Comparison of ENCODE assay signal across 8 cellular contexts in the genomic region with DNA sequence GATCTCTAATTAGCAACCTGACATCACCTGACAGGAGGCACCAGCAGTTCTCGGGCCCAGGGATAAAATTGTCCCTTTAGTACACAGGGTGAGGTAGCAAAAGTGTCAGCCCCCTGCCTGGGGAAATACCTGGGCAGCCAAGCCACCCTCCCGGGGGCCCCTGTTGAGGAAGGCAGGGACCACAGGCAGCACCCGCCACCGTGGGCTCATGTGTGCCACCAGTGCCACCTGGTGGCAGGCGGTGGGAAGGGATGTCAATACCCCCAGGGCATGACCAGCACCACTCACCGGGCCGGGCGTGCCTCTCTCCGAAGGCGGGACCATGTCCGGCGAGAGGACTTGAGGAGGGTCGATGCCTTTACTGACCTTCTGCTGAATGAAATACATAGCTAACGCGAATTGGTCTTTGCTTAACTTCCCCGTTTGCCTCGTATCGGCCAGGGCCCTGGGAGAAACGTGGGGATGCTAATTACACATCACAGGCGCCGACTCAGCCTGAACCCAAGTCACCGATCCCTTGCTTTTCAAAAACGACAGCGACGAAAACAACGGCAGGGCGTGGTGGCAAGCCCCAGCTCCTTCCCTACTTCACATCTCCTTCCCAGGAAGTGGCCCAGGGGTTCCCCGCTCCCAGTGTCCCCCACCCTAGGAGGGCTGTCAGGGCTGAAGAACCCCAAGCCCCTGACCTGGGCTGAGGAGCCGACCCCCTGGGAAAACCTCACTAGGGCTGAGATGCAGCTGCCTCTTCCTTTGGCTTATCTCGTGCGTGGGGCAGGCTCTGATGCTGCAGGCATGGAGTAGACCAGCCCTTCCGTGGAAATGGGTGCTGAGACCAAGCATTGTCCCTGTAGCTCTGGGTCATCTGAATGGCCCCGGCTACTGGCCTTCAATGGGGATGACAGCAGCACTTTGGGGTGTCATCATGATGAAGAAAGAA. TPM values are rescaled to one million over a fixed set of nuclear protein-coding genes. Genes with fewer than 3 reads are reported as not detected.
A peak's percentile ranks its signal among the peaks of the same experiment; 100 is the strongest.
DNase-seq lines count a peak whose midpoint lies in the region; ATAC-seq and TF ChIP-seq lines count a peak whose summit lies in the region.

No MANE protein-coding gene starts in this region.

- no peak overlapping the region for H3K27ac Mint-ChIP-seq in activated T-helper 17 cell treated with anti-CD3 and anti-CD28 coated beads, Interleukin-2, amount 50 U/mL, for 72 hours
- no peak overlapping the region for H3K27ac Mint-ChIP-seq in type B pancreatic cell

- no peak overlapping the region for H3K4me2 ChIP-seq in GM23248 (ENCODE audit: unreplicated experiment)

- no peaks in the 10 kb centered on the region for H3K27me3 Mint-ChIP-seq in activated T-helper 17 cell treated with anti-CD3 and anti-CD28 coated beads, Interleukin-2, amount 50 U/mL, for 72 hours
- H3K27me3 Mint-ChIP-seq in type B pancreatic cell = no peaks in the 10 kb centered on the region

- H3K9me3 Mint-ChIP-seq in activated T-helper 17 cell treated with anti-CD3 and anti-CD28 coated beads, Interleukin-2, amount 50 U/mL, for 72 hours = no peaks in the 10 kb centered on the region
- no peaks in the 10 kb centered on the region for H3K9me3 Mint-ChIP-seq in type B pancreatic cell

- H3K27me3 ChIP-seq in BJ (ENCODE audit: control insufficient read depth, insufficient read depth, low read length) (no peaks in the 10 kb centered on the region), GM23248 (replicated peaks; ENCODE audit: insufficient read depth) (no peaks in the 10 kb centered on the region), RWPE2 (ENCODE audit: insufficient read depth, poor library complexity, severe bottlenecking) (no peaks in the 10 kb centered on the region), ovary (no peaks in the 10 kb centered on the region)

- CTCF ChIA-PET in BJ (lab: Yijun Ruan, JAX) = interaction anchor here (0.6 to 1.8 kb wide), 8 partner anchors 9 to 154 kb away, joined by 3 to 7 read pairs (median 4); no protein-coding TSS in a partner anchor

- H4K20me1 ChIP-seq in GM23248 (ENCODE audit: insufficient read depth) = no peaks in the 10 kb centered on the region

- 63 to 69% methylated on average over 31 to 33 of the region's 33 CpGs for WGBS in GM23248 (ENCODE audit: low coverage in 1 of 2, low lambda C conversion rate in 2 of 2, missing lambda C conversion rate in 2 of 2), 2 experiments
- 59 to 61% (median 60%) methylated on average over 32 to 33 of the region's 33 CpGs for WGBS in ovary, 3 donors

- H3K79me2 ChIP-seq in GM23248 (ENCODE audit: insufficient read depth) = no peaks in the 10 kb centered on the region

- POLR2A ChIA-PET in BJ (lab: Charles Lee) = no interaction called here

- peaks cover 86% of the 10 kb centered on the region for H3K36me3 Mint-ChIP-seq in activated T-helper 17 cell treated with anti-CD3 and anti-CD28 coated beads, Interleukin-2, amount 50 U/mL, for 72 hours (ENCODE audit: low read depth)
- peaks cover 9% of the 10 kb centered on the region for H3K36me3 Mint-ChIP-seq in type B pancreatic cell

- H3F3A ChIP-seq in GM23248 (ENCODE audit: insufficient read depth) = no peaks in the 10 kb centered on the region

- DNase-seq in BJ (ENCODE audit: low read depth) = no peak
- peak; percentile 78 for DNase-seq in GM23248
- no peak for DNase-seq in RWPE2 (ENCODE audit: low spot score)
- peak; percentile 23 to 77 for DNase-seq in foreskin fibroblast
- peak; percentile 65 to 84 (median 77) for DNase-seq in ovary
- DNase-seq in type B pancreatic cell (ENCODE audit: extremely low spot score, unreplicated experiment) = peak; percentile 78

- no peak for TF ChIP-seq POLR2A in ovary (IDR thresholded peaks at IDR 0.05)

- no peak for TF ChIP-seq EP300 in ovary (IDR thresholded peaks at IDR 0.05)

- in situ Hi-C loops in GM23248 (cut with MboI) = no loop called here

- H3K36me3 ChIP-seq in BJ (ENCODE audit: control insufficient read depth, insufficient read depth, low read length) (peaks cover 26% of the 10 kb centered on the region), GM23248 (ENCODE audit: low read depth) (peaks cover 3% of the 10 kb centered on the region; the same call in 1 of the 2 replicates), RWPE2 (ENCODE audit: low read depth) (peaks cover 39% of the 10 kb centered on the region), ovary (no peaks in the 10 kb centered on the region)

- intact Hi-C loops in ovary (cut with DNase I) = no loop called here

- H3K27ac ChIP-seq in GM23248 = no peak overlapping the region
- no peak overlapping the region for H3K27ac ChIP-seq in RWPE2 (ENCODE audit: poor library complexity, severe bottlenecking)
- peak overlapping the region in 1 of 2 donors; percentile 29 for H3K27ac ChIP-seq in ovary

- no peak overlapping the region for H3K4me3 ChIP-seq in BJ (ENCODE audit: low read depth, low read length)
- no peak overlapping the region for H3K4me3 ChIP-seq in GM23248
- H3K4me3 ChIP-seq in RWPE2 (ENCODE audit: severe bottlenecking) = no peak overlapping the region
- no peak overlapping the region for H3K4me3 ChIP-seq in foreskin fibroblast (ENCODE audit: low read depth in 1 of 2, low read length in 2 of 2)
- H3K4me3 ChIP-seq in ovary = no peak overlapping the region

- no peaks in the 10 kb centered on the region for H3K9me2 ChIP-seq in GM23248 (ENCODE audit: insufficient read depth)

- H2AFZ ChIP-seq in GM23248 = no peak overlapping the region

- ATAC-seq in RWPE2 (ENCODE audit: low read depth) (peak; percentile 74), GM21717 (IDR thresholded peaks at IDR 0.05; ENCODE audit: unreplicated experiment) (no peak)
- ATAC-seq in activated T-helper 17 cell treated with anti-CD3 and anti-CD28 coated beads, Interleukin-2, amount 50 U/mL, for 72 hours (replicated peaks) = peak; percentile 86

- no peak overlapping the region for H3K9ac ChIP-seq in GM23248

- TF ChIP-seq CTCF in BJ (IDR thresholded peaks at IDR 0.05; ENCODE audit: insufficient read depth, low read depth, low read length) (peak; percentile 90), RWPE2 (IDR thresholded peaks at IDR 0.05; ENCODE audit: poor library complexity, severe bottlenecking) (peak; percentile 79), foreskin fibroblast (IDR thresholded peaks at IDR 0.05; ENCODE audit: low read depth, low read length) (peak; percentile 77), ovary (IDR thresholded peaks at IDR 0.05) (peak; percentile 70 to 94 (median 88)), type B pancreatic cell (conservative IDR thresholded peaks at IDR 0.05) (peak; percentile 84)

- H3K4me1 Mint-ChIP-seq in activated T-helper 17 cell treated with anti-CD3 and anti-CD28 coated beads, Interleukin-2, amount 50 U/mL, for 72 hours = no peaks in the 10 kb centered on the region
- no peaks in the 10 kb centered on the region for H3K4me1 Mint-ChIP-seq in type B pancreatic cell (ENCODE audit: unreplicated experiment)

- H3K4me3 Mint-ChIP-seq in activated T-helper 17 cell treated with anti-CD3 and anti-CD28 coated beads, Interleukin-2, amount 50 U/mL, for 72 hours = no peak overlapping the region
- no peak overlapping the region for H3K4me3 Mint-ChIP-seq in type B pancreatic cell

- H3K4me1 ChIP-seq in GM23248 (ENCODE audit: insufficient read depth) (no peaks in the 10 kb centered on the region), RWPE2 (ENCODE audit: insufficient read depth, poor library complexity, severe bottlenecking) (no peaks in the 10 kb centered on the region), ovary (ENCODE audit: insufficient read depth) (no peaks in the 10 kb centered on the region)

- H3K9me3 ChIP-seq in GM23248 (ENCODE audit: low read depth) (no peaks in the 10 kb centered on the region), RWPE2 (ENCODE audit: severe bottlenecking) (no peaks in the 10 kb centered on the region), ovary (no peaks in the 10 kb centered on the region)

RNA-seq across cellular contexts. Expression of a gene that starts 53.8 kb away (rescaled TPM):
- polyA plus RNA-seq in BJ (2011; rRNA removed) = 9.4 and 12.8 TPM in 2 replicates
- 17.0 and 21.0 TPM in 2 replicates for polyA minus RNA-seq in BJ (2011; rRNA and poly(A)+ RNA removed)
- 3.1 and 9.0 TPM in 2 replicates for total RNA-seq in GM23248 (2014; rRNA removed; shearing (Covaris generic))
- 23.4 and 28.6 TPM in 2 replicates for polyA plus RNA-seq in GM23248 (2016; fragmentation: Nextera tagmentation; extraction: Ambion mirVana)
- 10 to 100 TPM; 35.6 to 45.0 TPM for total RNA-seq in activated T-helper 17 cell treated with anti-CD3 and anti-CD28 coated beads, Interleukin-2, amount 50 U/mL, for 72 hours
- 10 to 100 TPM; 17.8 to 52.3 (median 43.5) TPM for total RNA-seq in ovary
- polyA plus RNA-seq in ovary = 10 to 100 TPM; 21.7 to 25.4 TPM
- total RNA-seq in type B pancreatic cell (ENCODE audit: low replicate concordance) = 46.6 and 48.7 TPM in 2 replicates

Comparison
In these comparisons a context has a peak if more than half of its experiments do, and no peak if none do; other contexts are left out.
1. DNase-seq: peak in GM23248 (single experiment), foreskin fibroblast (2 of 2), ovary (5 of 5) and type B pancreatic cell (single experiment); none in BJ (single experiment) and RWPE2 (single experiment).
2. Peak in every context shown above with its lines, with median percentiles within 50 percentile points of each other: CTCF ChIP-seq.